ENCODE assay signal across 1 cellular context in the genomic region with DNA sequence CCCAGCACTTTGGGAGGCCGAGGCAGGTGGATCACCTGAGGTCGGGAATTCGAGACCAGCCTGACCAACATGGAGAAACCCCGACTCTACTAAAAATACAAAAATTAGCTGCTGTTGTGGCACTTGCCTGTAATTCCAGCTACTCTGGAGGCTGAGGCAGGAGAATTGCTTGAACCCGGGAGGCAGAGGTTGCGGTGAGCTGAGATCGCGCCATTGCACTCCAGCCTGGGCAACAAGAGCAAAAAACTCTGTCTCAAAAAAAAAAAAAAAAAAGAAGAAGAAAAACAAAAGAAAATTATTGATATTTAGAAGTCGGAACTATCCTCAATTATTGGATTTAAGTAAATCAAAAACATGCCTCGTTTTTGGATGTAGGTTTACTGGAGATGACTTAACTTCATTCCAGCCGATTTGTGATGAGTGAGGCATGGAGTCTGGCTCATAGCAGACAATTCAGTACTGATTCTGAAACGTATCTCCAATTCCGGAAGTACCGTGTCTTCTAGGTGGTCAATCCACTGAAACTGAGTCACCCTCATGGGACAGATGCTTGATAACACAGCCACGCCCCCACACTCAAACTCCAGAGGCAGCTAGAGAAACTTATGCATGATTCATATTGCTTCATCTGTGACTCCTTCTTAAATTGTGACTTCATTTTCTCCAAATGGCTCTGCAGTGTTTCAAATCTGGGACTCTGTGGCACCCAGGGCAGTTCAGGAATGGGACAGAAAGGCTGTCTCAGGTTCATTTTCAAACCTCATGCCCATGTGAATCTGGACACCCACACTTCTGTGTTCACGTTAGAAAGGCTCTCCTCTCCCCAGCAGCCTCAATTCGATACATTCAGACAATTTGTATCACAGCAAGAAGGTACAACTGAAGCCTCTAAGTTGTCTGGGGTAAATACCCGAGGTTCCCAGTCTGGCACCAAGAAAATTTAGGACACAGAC.
TF ChIP-seq lines count a peak whose summit lies in the region.

No MANE protein-coding gene starts in this region.

TF ChIP-seq in GM12878, 131 proteins besides CTCF, POLR2A, EP300 and RAD21 (continued from another document):
- TF ChIP-seq SKIL (IDR thresholded peaks at IDR 0.05; ENCODE audit: low read depth, poor library complexity, severe bottlenecking) (no peak), FOS (IDR thresholded peaks at IDR 0.05; ENCODE audit: borderline replicate concordance, extremely low read depth, insufficient read length) (no peak), ZBED1 (IDR thresholded peaks at IDR 0.05; ENCODE audit: borderline replicate concordance) (no peak), MLLT1 (IDR thresholded peaks at IDR 0.05) (no peak), SMAD1 (IDR thresholded peaks at IDR 0.05; ENCODE audit: low read depth, partially characterized antibody) (no peak)
